In the genomic region with DNA sequence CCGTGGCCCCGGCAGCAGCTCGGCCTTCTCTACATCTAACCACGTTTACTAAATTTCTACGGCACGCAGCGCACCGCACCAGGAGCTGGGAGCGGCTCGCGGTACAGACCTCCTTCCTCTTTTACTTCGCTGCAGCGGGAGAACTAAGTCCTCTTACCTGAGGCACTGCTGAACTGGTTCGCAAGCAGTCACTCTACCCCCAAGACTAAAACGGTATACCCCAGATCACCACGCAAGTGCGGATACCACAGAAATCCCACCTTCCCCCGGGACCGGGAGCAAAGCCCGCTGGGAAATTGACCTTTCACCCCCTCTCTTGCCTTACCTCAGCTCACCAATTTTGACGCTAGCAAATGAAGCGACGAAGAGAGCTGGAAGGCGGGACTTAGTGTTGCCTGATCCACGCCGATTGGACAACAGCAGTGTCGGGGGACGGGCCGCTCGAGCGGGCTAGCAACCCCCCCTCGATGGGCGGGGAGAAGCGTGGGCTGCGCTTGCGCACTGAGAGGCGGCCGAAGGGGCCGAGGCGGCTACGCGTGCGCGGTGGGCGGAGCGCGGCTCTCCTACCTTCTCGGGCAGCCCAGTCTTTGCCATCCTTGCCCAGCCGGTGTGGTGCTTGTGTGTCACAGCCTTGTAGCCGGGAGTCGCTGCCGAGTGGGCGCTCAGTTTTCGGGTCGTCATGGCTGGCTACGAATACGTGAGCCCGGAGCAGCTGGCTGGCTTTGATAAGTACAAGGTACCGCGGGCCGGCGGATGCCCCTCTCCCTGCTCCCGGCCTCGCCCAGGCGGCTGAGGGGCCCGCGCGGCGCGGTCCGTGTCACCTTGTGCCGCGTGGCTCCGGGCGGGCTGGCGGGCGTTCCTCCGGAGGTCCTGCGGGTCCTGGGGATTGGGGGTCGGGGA, we compare ENCODE assay signal across 1 cellular context.
TF ChIP-seq lines count a peak whose summit lies in the region.

SELENOI (plus strand) TSS at position 590 of the 900 bp plus-strand sequence; CDS start at position 680, 90 bp downstream.

TF ChIP-seq in HCT116, 20 proteins besides CTCF, POLR2A, EP300 and RAD21 (continued from another document):
- TF ChIP-seq ZNF274 (IDR thresholded peaks at IDR 0.05; ENCODE audit: low read depth, low read length) (no peak), EGR1 (IDR thresholded peaks at IDR 0.05; ENCODE audit: low read depth) (no peak; the same call in 1 of the 2 replicates), TCF7L2 (IDR thresholded peaks at IDR 0.05; ENCODE audit: borderline replicate concordance, extremely low read depth, insufficient read depth, insufficient read length) (peak; percentile 28), SRF (IDR thresholded peaks at IDR 0.05; ENCODE audit: low read depth) (peak; percentile 11; the same call in 1 of the 2 replicates), SIN3A (IDR thresholded peaks at IDR 0.05; ENCODE audit: low read depth) (peak; percentile 81), CBX3 (IDR thresholded peaks at IDR 0.05; ENCODE audit: low read depth) (no peak), FOSL1 (IDR thresholded peaks at IDR 0.05; ENCODE audit: low read depth) (no peak), POLR2AphosphoS5 (IDR thresholded peaks at IDR 0.05; ENCODE audit: low read depth, low read length) (peak; percentile 97), SP1 (IDR thresholded peaks at IDR 0.05; ENCODE audit: low read depth) (peak; percentile 97), ELF1 (IDR thresholded peaks at IDR 0.05; ENCODE audit: borderline replicate concordance, low read depth) (no peak), ZFX (IDR thresholded peaks at IDR 0.05) (peak; percentile 81)
- TF ChIP-seq, protein P1, sequence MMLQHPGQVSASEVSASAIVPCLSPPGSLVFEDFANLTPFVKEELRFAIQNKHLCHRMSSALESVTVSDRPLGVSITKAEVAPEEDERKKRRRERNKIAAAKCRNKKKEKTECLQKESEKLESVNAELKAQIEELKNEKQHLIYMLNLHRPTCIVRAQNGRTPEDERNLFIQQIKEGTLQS (IDR thresholded peaks at IDR 0.05), result no peak
